2 cellular contexts compared by ENCODE assay signal in genomic region chr11:102620858-102621561, GRCh38.
TF ChIP-seq lines count a peak whose summit lies in the region.

No MANE protein-coding gene starts in this region.

TF ChIP-seq in SK-N-SH, 30 proteins besides CTCF, POLR2A, EP300 and RAD21 (continued from another document):
- TF ChIP-seq USF1 (IDR thresholded peaks at IDR 0.05; ENCODE audit: borderline replicate concordance, low read depth) (no peak), ZBTB33 (IDR thresholded peaks at IDR 0.05; ENCODE audit: borderline replicate concordance, low read depth) (no peak), TCF12 (IDR thresholded peaks at IDR 0.05) (no peak), FOXJ3 (CRISPR knock-in tag; IDR thresholded peaks at IDR 0.05) (no peak), YY1 (IDR thresholded peaks at IDR 0.05; ENCODE audit: low read depth) (no peak)
TF ChIP-seq in SK-N-SH: peak in this region for 0.

TF ChIP-seq in SK-N-SH treated with all-trans-retinoic acid at 6 μM for 48 hours, 23 proteins besides CTCF, POLR2A, EP300 and RAD21 (continued from another document):
- TF ChIP-seq CSRNP3 (CRISPR knock-in tag; IDR thresholded peaks at IDR 0.05) (no peak), ZNF8 (CRISPR knock-in tag; IDR thresholded peaks at IDR 0.05) (no peak), TSHZ2 (CRISPR knock-in tag; IDR thresholded peaks at IDR 0.05) (no peak), ESRRG (CRISPR knock-in tag; IDR thresholded peaks at IDR 0.05) (no peak), OSR1 (CRISPR knock-in tag; IDR thresholded peaks at IDR 0.05) (no peak), CREB5 (CRISPR knock-in tag; IDR thresholded peaks at IDR 0.05; ENCODE audit: low read depth) (no peak), ZFP3 (CRISPR knock-in tag; IDR thresholded peaks at IDR 0.05) (no peak), PPARA (CRISPR knock-in tag; IDR thresholded peaks at IDR 0.05; ENCODE audit: borderline replicate concordance) (no peak), ZNF70 (CRISPR knock-in tag; IDR thresholded peaks at IDR 0.05) (no peak)
